ENCODE assay signal across 11 cellular contexts in the genomic region with DNA sequence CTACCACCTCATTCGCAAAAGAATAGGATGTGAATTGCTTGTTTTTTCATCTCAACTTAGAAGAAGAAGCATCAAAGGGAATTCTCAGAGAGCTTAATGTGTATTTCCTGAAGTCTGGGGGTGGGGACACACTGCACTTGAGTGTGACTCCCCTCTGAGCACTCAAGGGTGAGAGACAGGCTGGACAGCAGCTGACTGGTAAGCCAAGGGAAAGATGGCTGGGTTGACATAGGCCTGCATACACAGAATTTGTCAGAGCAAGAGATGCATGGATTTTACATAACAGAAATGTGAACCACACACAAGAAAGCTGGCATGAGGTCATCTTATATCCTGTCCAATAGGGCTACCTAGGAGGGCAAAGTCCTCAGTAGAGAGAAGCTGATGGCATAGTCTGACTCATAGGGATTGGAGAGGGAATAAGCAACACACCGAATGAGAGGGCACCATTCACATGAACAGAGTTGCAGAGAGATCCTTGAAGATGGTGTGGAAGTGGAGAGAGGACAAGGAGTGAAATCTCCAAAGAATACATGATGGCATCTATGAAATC.
DNase-seq lines count a peak whose midpoint lies in the region; ATAC-seq, FAIRE-seq and TF ChIP-seq lines count a peak whose summit lies in the region.
"Had no signal": no experiment of that assay in that cellular context is flagged by ENCODE, and none has a peak within 500 bp of the region (broad histone marks: within the 10 kb centered on the region; RNA-seq: fewer than 3 reads in every experiment).

No MANE protein-coding gene starts in this region.

- TF ChIP-seq EP300 in HepG2 (IDR thresholded peaks at IDR 0.05; ENCODE audit: low read depth in 2 of 2, low read length in 2 of 2) (no peak), HepG2 (CRISPR knock-in tag; IDR thresholded peaks at IDR 0.05; ENCODE audit: borderline replicate concordance) (no peak)

- peaks cover 16 to 32% of the 10 kb centered on the region in 2 donors for H3K27me3 Mint-ChIP-seq in effector memory CD8-positive, alpha-beta T cell

- TF ChIP-seq POLR2A in H54 (IDR thresholded peaks at IDR 0.05; ENCODE audit: low read depth, low read length): no peak
- TF ChIP-seq POLR2A in HepG2 (IDR thresholded peaks at IDR 0.05; ENCODE audit: insufficient read depth in 1 of 2, low read depth in 2 of 2, low read length in 2 of 2): no peak

- H2AFZ ChIP-seq in PC-3 (ENCODE audit: low read length) (no peak overlapping the region), HepG2 (ENCODE audit: low read length) (no peak overlapping the region)

- CTCF ChIA-PET in PC-3 (lab: Charles Lee): interaction anchor here (0.6 kb wide), 1 partner anchor 12 kb away, joined by 3 read pairs; no protein-coding TSS in a partner anchor
- CTCF ChIA-PET in HepG2 (lab: Yijun Ruan, JAX; ENCODE audit: low intra/inter-chr PET ratio, low total read pairs): no interaction called here

- H4K20me1 ChIP-seq in DOHH2 (ENCODE audit: control insufficient read depth, insufficient read depth, low read depth, low read length): no peaks in the 10 kb centered on the region
- no peaks in the 10 kb centered on the region for H4K20me1 ChIP-seq in PC-3 (ENCODE audit: low read length)
- H4K20me1 ChIP-seq in HepG2 (ENCODE audit: insufficient read depth, low read length): no peaks in the 10 kb centered on the region

- WGBS in HepG2 (ENCODE audit: low lambda C conversion rate): 0% methylated on average over 2 of the region's 2 CpGs

- no peaks in the 10 kb centered on the region for H3K9me3 Mint-ChIP-seq in effector memory CD8-positive, alpha-beta T cell

- no TSS peak for BruUV-seq in PC-3 (replicated peaks; lab: Mats Ljungman, UMichigan)
- BruUV-seq in HepG2 (replicated peaks; lab: Mats Ljungman, UMichigan): no TSS peak

- H3K9ac ChIP-seq in PC-3 (ENCODE audit: low read length) (no peak overlapping the region), HepG2 (ENCODE audit: insufficient read depth, low read depth, low read length) (no peak overlapping the region)

- TF ChIP-seq CTCF in DOHH2 (IDR thresholded peaks at IDR 0.05; ENCODE audit: low read depth, low read length, poor library complexity, severe bottlenecking) (no peak), PC-3 (conservative IDR thresholded peaks at IDR 0.05; ENCODE audit: low read depth, low read length) (no peak), HepG2 (CRISPR knock-in tag; IDR thresholded peaks at IDR 0.05) (no peak), tibial artery (IDR thresholded peaks at IDR 0.05) (no peak)

- FAIRE-seq in H54 (lab: Jason Lieb, UNC) (no peak), HepG2 (lab: Jason Lieb, UNC) (no peak)
- FAIRE-seq: TTC549 had no signal

- no peaks in the 10 kb centered on the region for H3K9me3 ChIP-seq in DOHH2 (ENCODE audit: control insufficient read depth, insufficient read depth, low read length)
- no peaks in the 10 kb centered on the region for H3K9me3 ChIP-seq in PC-3 (ENCODE audit: low read length)
- no peaks in the 10 kb centered on the region for H3K9me3 ChIP-seq in HepG2 (ENCODE audit: low read length)
- no peaks in the 10 kb centered on the region for H3K9me3 ChIP-seq in tibial artery
- H3K9me3 ChIP-seq: Caco-2 had no signal

- H3K27ac ChIP-seq in DOHH2 (ENCODE audit: low read depth, low read length) (no peak overlapping the region), PC-3 (ENCODE audit: low read length) (no peak overlapping the region), HepG2 (ENCODE audit: extremely low read length, insufficient read depth, low read length) (no peak overlapping the region), tibial artery (no peak overlapping the region)

- H3K4me3 Mint-ChIP-seq in effector memory CD8-positive, alpha-beta T cell: no peak overlapping the region

- H3K27me3 ChIP-seq in DOHH2 (ENCODE audit: control insufficient read depth, low read length) (no peaks in the 10 kb centered on the region), PC-3 (ENCODE audit: low read length) (no peaks in the 10 kb centered on the region), HepG2 (ENCODE audit: control insufficient read depth in 1 of 2, insufficient read depth in 2 of 2, low read length in 2 of 2) (peaks cover 0 to 6% of the 10 kb centered on the region in 2 experiments; a peak in 2 of 5 replicates), tibial artery (no peaks in the 10 kb centered on the region)

- H3K4me2 ChIP-seq in DOHH2 (ENCODE audit: low read length) (peak overlapping the region; percentile 31), PC-3 (ENCODE audit: low read length) (no peak overlapping the region), HepG2 (ENCODE audit: low read depth, low read length) (no peak overlapping the region)

- ATAC-seq in PC-3 (peak; percentile 40; the same call in 1 of the 2 replicates), HepG2 (peak; percentile 75)
- no peak for ATAC-seq in effector memory CD8-positive, alpha-beta T cell (replicated peaks)

- intact Hi-C loops in PC-3 (cut with micrococcal nuclease) (no loop called here), HepG2 (cut with micrococcal nuclease; ENCODE audit: unreplicated experiment) (no loop called here), posterior cingulate gyrus (cut with DNase I) (no loop called here), tibial artery (cut with DNase I; ENCODE audit: low total_unique reads) (no loop called here)

- H3K27ac Mint-ChIP-seq in effector memory CD8-positive, alpha-beta T cell: no peak overlapping the region

- no peaks in the 10 kb centered on the region for H3K36me3 Mint-ChIP-seq in effector memory CD8-positive, alpha-beta T cell (ENCODE audit: insufficient read depth)

- H3K4me3 ChIP-seq in DOHH2 (ENCODE audit: low read length): 0 out of 2 replicates have a peak overlapping the region, but pooled peaks have one; percentile 4
- no peak overlapping the region for H3K4me3 ChIP-seq in PC-3 (ENCODE audit: low read length)
- H3K4me3 ChIP-seq in HepG2 (replicated peaks in 1 of 3; ENCODE audit: insufficient read depth in 1 of 3, low read depth in 2 of 3, low read length in 3 of 3): no peak overlapping the region
- H3K4me3 ChIP-seq in tibial artery: no peak overlapping the region
- H3K4me3 ChIP-seq: lung had no signal

- H3K9me2 ChIP-seq in DOHH2 (replicated peaks; ENCODE audit: control insufficient read depth, low read length): no peaks in the 10 kb centered on the region
- no peaks in the 10 kb centered on the region for H3K9me2 ChIP-seq in PC-3 (replicated peaks; ENCODE audit: low read length)

- no peaks in the 10 kb centered on the region for H3K79me2 ChIP-seq in DOHH2 (ENCODE audit: control insufficient read depth, low read length)
- H3K79me2 ChIP-seq in PC-3 (ENCODE audit: low read length): no peaks in the 10 kb centered on the region
- H3K79me2 ChIP-seq in HepG2 (ENCODE audit: insufficient read depth, low read length): no peaks in the 10 kb centered on the region

- in situ Hi-C loops in HepG2 (cut with HindIII; ENCODE audit: extremely low pct_ligation_motif_present, low pct_unique_long_range_greater_than_20kb): no loop called here

- H3K4me1 Mint-ChIP-seq in effector memory CD8-positive, alpha-beta T cell (ENCODE audit: low read depth in 2 of 2): no peaks in the 10 kb centered on the region

- TF ChIP-seq RAD21 in HepG2 (CRISPR knock-in tag; IDR thresholded peaks at IDR 0.05): no peak

- H3K36me3 ChIP-seq in DOHH2 (ENCODE audit: control insufficient read depth, low read length) (no peaks in the 10 kb centered on the region), PC-3 (ENCODE audit: low read depth, low read length) (no peaks in the 10 kb centered on the region), HepG2 (replicated peaks in 1 of 2; ENCODE audit: control insufficient read depth in 1 of 2, insufficient read depth in 2 of 2, low read length in 2 of 2) (no peaks in the 10 kb centered on the region), tibial artery (no peaks in the 10 kb centered on the region)

- DNase-seq in H54 (ENCODE audit: insufficient read length, low spot score): peak; percentile 18
- DNase-seq in PC-3: peak; percentile 40
- peak; percentile 35 for DNase-seq in HepG2 (ENCODE audit: low spot score)
- DNase-seq in posterior cingulate gyrus: no peak
- no peak for DNase-seq in effector memory CD8-positive, alpha-beta T cell
- DNase-seq in stimulated activated CD4-positive, alpha-beta T cell treated with anti-CD3 and anti-CD28 coated beads, Interleukin-4, amount 100 ng/mL, for 24 hours: no peak
- DNase-seq in tibial artery: no peak
- DNase-seq: Caco-2 had no signal

- H3F3A ChIP-seq in DOHH2 (ENCODE audit: control insufficient read depth, insufficient read depth) (no peaks in the 10 kb centered on the region), PC-3 (ENCODE audit: low read length, unreplicated experiment) (no peaks in the 10 kb centered on the region)

- POLR2A ChIA-PET in PC-3 (lab: Charles Lee; ENCODE audit: unreplicated experiment) (no interaction called here), HepG2 (lab: Yijun Ruan, JAX) (no interaction called here)

- H3K4me1 ChIP-seq in DOHH2 (ENCODE audit: control insufficient read depth, low read length) (peaks cover 18% of the 10 kb centered on the region), PC-3 (ENCODE audit: insufficient read depth, low read length) (peaks cover 2% of the 10 kb centered on the region; the same call in 1 of the 2 replicates), HepG2 (ENCODE audit: insufficient read depth, low read length) (no peaks in the 10 kb centered on the region), tibial artery (no peaks in the 10 kb centered on the region)
- H3K4me1 ChIP-seq: Caco-2 had no signal

TF ChIP-seq in HepG2, 621 proteins besides CTCF, POLR2A, EP300 and RAD21 (continues in another document):
- TF ChIP-seq, protein P1, sequence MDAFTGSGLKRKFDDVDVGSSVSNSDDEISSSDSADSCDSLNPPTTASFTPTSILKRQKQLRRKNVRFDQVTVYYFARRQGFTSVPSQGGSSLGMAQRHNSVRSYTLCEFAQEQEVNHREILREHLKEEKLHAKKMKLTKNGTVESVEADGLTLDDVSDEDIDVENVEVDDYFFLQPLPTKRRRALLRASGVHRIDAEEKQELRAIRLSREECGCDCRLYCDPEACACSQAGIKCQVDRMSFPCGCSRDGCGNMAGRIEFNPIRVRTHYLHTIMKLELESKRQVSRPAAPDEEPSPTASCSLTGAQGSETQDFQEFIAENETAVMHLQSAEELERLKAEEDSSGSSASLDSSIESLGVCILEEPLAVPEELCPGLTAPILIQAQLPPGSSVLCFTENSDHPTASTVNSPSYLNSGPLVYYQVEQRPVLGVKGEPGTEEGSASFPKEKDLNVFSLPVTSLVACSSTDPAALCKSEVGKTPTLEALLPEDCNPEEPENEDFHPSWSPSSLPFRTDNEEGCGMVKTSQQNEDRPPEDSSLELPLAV (CRISPR knock-in tag; conservative IDR thresholded peaks at IDR 0.05; ENCODE audit: low read depth): no peak
- TF ChIP-seq ZNF414 (CRISPR knock-in tag; IDR thresholded peaks at IDR 0.05): no peak
- TF ChIP-seq ZNF274 (CRISPR knock-in tag; IDR thresholded peaks at IDR 0.05): no peak
- no peak for TF ChIP-seq PAF1 (CRISPR knock-in tag; IDR thresholded peaks at IDR 0.05)

Comparison
In these comparisons a context has a peak if more than half of its experiments do, and no peak if none do; other contexts are left out.
1. DNase-seq: peak in H54 (single experiment), PC-3 (single experiment) and HepG2 (single experiment); none in posterior cingulate gyrus (0 of 10), effector memory CD8-positive, alpha-beta T cell (0 of 3), stimulated activated CD4-positive, alpha-beta T cell treated with anti-CD3 and anti-CD28 coated beads, Interleukin-4, amount 100 ng/mL, for 24 hours (single experiment) and tibial artery (0 of 2).